1 cellular context compared by ENCODE assay signal in the genomic region with DNA sequence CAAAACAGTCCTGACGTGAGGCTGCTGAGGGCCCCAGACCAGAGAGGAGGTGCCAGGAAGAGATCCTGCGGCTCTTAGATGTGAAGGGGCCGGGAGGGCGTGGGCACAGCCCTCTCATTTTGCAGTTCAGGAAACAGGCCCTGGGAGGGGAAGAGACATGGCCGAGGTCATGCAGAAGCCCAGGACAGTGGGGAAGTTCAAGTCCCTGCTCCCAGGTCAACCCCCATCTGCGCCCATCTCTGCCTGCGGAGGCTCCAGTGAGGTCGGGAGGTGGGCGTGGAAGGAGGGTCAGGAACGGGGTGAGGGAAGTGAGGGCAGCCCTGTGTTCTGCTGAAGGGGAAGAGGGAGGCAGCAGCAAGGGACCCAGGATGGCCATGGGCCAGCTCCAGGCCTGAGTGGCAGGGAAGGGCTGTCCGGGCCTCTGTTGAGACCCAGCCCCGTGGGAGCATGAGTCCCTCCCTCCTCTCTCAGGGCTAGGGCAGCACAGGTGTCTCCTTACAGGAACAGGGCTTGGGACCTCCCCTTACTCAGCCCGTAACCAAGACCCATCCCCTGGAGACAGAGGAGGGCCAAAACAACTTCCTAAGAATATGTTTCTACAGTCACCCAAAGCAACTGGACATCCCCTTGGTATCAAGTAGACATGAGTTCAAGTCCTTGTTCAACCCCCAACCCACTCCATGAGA.
TF ChIP-seq lines count a peak whose summit lies in the region.

No MANE protein-coding gene starts in this region.

TF ChIP-seq in WTC11, 78 proteins besides CTCF, POLR2A, EP300 and RAD21 (continued from another document):
- TF ChIP-seq, protein P1, sequence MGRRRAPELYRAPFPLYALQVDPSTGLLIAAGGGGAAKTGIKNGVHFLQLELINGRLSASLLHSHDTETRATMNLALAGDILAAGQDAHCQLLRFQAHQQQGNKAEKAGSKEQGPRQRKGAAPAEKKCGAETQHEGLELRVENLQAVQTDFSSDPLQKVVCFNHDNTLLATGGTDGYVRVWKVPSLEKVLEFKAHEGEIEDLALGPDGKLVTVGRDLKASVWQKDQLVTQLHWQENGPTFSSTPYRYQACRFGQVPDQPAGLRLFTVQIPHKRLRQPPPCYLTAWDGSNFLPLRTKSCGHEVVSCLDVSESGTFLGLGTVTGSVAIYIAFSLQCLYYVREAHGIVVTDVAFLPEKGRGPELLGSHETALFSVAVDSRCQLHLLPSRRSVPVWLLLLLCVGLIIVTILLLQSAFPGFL (CRISPR knock-in tag; IDR thresholded peaks at IDR 0.05; ENCODE audit: borderline replicate concordance) = no peak
TF ChIP-seq in WTC11: peak in this region for 0.
